Comparison of ENCODE assay signal across 12 cellular contexts in genomic region chr3:73365756-73366397, GRCh38.
A peak's percentile ranks its signal among the peaks of the same experiment; 100 is the strongest.
DNase-seq lines count a peak whose midpoint lies in the region; ATAC-seq and TF ChIP-seq lines count a peak whose summit lies in the region.
"Had no signal": no experiment of that assay in that cellular context is flagged by ENCODE, and none has a peak within 500 bp of the region (broad histone marks: within the 10 kb centered on the region; RNA-seq: fewer than 3 reads in every experiment).

No MANE protein-coding gene starts in this region.

- H2AFZ ChIP-seq in Karpas-422 (ENCODE audit: low read length) = no peak overlapping the region

- no peaks in the 10 kb centered on the region for H3K36me3 ChIP-seq in Karpas-422 (ENCODE audit: insufficient read depth, low read length)
- H3K36me3 ChIP-seq: cardiac muscle cell, prostate gland had no signal

- H3K9me2 ChIP-seq in Karpas-422 (replicated peaks; ENCODE audit: insufficient read depth, low read length) = no peaks in the 10 kb centered on the region

- no peaks in the 10 kb centered on the region for H3K4me1 ChIP-seq in Karpas-422 (ENCODE audit: low read length)
- H3K4me1 ChIP-seq: prostate gland had no signal

- no peaks in the 10 kb centered on the region for H4K20me1 ChIP-seq in Karpas-422 (ENCODE audit: insufficient read depth, low read depth, low read length)

- H3K27me3 ChIP-seq in Karpas-422 (ENCODE audit: low read length) = no peaks in the 10 kb centered on the region
- H3K27me3 ChIP-seq: cardiac muscle cell had no signal

- H3K79me2 ChIP-seq in Karpas-422 (ENCODE audit: low read length) = no peaks in the 10 kb centered on the region

- ATAC-seq in left cardiac atrium (peak; percentile 97 to 100), left lobe of liver (no peak), GM21737 (IDR thresholded peaks at IDR 0.05; ENCODE audit: unreplicated experiment) (no peak)

- intact Hi-C loops in left cardiac atrium (cut with DNase I) = no loop called here
- intact Hi-C loops in posterior cingulate gyrus (cut with DNase I) = no loop called here

- no peak for TF ChIP-seq CTCF in AG10803 (conservative IDR thresholded peaks at IDR 0.05; ENCODE audit: low read length)

- DNase-seq in AG10803 (ENCODE audit: low read depth) = peak; percentile 70
- peak; percentile 93 for DNase-seq in astrocyte of the hippocampus (ENCODE audit: low read depth, low spot score)
- peak; percentile 74 for DNase-seq in left cardiac atrium
- peak in 9 of 10 donors; percentile 33 to 94 (median 61) for DNase-seq in posterior cingulate gyrus
- no peak for DNase-seq in NCI-H748 (lab: John Stamatoyannopoulos, UW; ENCODE audit: unreplicated experiment)
- DNase-seq in left lobe of liver (ENCODE audit: low spot score) = no peak
- no peak for DNase-seq in Karpas-422
- DNase-seq: activated CD4-positive, alpha-beta T cell treated with anti-CD3 and anti-CD28 coated beads, Interleukin-2, amount 50 U/mL, for 1 hour; NCI-H226 had no signal

- no peak overlapping the region for H3K4me2 ChIP-seq in Karpas-422 (ENCODE audit: low read depth, low read length, poor library complexity, severe bottlenecking)

- H3K4me3 ChIP-seq in AG10803 (ENCODE audit: low read length) (no peak overlapping the region), Karpas-422 (ENCODE audit: low read length) (no peak overlapping the region)
- H3K4me3 ChIP-seq: cardiac muscle cell, prostate gland had no signal

- H3K9ac ChIP-seq in Karpas-422 (ENCODE audit: low read length) = no peak overlapping the region

- no peaks in the 10 kb centered on the region for H3K9me3 ChIP-seq in Karpas-422 (ENCODE audit: low read length)
- H3K9me3 ChIP-seq: prostate gland had no signal

- no peak overlapping the region for H3K27ac ChIP-seq in Karpas-422 (ENCODE audit: low read length)
- H3K27ac ChIP-seq: cardiac muscle cell, prostate gland had no signal

Comparison
In these comparisons a context has a peak if more than half of its experiments do, and no peak if none do; other contexts are left out.
1. DNase-seq: peak in AG10803 (single experiment), astrocyte of the hippocampus (single experiment), left cardiac atrium (single experiment) and posterior cingulate gyrus (9 of 10); none in NCI-H748 (single experiment), left lobe of liver (single experiment) and Karpas-422 (single experiment).
2. ATAC-seq: peak in left cardiac atrium (2 of 2); none in left lobe of liver (single experiment) and GM21737 (single experiment).